In the genomic region with DNA sequence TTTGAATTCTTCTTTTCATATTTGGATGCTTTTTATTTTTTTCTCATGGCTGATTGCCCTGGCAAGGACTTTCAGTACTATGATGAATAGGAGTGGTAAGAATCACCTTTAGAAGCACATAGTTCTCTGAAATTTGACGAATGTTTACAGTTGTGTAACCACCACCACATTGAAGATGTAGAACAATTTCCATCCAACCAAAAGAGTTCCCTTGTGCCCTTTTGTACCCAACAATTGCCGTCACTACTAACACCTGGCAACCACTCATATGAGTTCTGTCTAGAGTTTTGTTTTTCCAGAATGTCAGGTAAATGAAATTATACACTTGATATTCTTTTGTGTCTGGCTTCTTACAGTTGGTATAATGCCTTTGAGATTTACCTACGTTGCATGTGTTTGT, we compare ENCODE assay signal across 24 cellular contexts. TPM values are rescaled to one million over a fixed set of nuclear protein-coding genes. Genes with fewer than 3 reads are reported as not detected.
A peak's percentile ranks its signal among the peaks of the same experiment; 100 is the strongest.
DNase-seq lines count a peak whose midpoint lies in the region; ATAC-seq and TF ChIP-seq lines count a peak whose summit lies in the region.
"Had no signal": no experiment of that assay in that cellular context is flagged by ENCODE, and none has a peak within 500 bp of the region (broad histone marks: within the 10 kb centered on the region; RNA-seq: fewer than 3 reads in every experiment).

No MANE protein-coding gene starts in this region.

- H3K27me3 ChIP-seq in IMR-90 (ENCODE audit: control insufficient read depth, insufficient read depth, low read length): no peaks in the 10 kb centered on the region
- H3K27me3 ChIP-seq: Peyer's patch had no signal

- TF ChIP-seq RAD21 in IMR-90 (IDR thresholded peaks at IDR 0.05; ENCODE audit: low read length): no peak

- in situ Hi-C loops in IMR-90 (cut with MboI; ENCODE audit: low sequenced_read_pairs): no loop called here

- no peak overlapping the region for H2BK5ac ChIP-seq in IMR-90 (ENCODE audit: low read depth, low read length, poor library complexity, severe bottlenecking)

- ATAC-seq in IMR-90 (ENCODE audit: low read depth) (no peak), sciatic nerve (peak; percentile 59)
- ATAC-seq: A549 had no signal

- no peak overlapping the region for H3K56ac ChIP-seq in IMR-90 (ENCODE audit: extremely low read depth, insufficient read depth, low read length)

- no peaks in the 10 kb centered on the region for H4K20me1 ChIP-seq in IMR-90 (ENCODE audit: insufficient read depth, low read length)

- intact Hi-C loops in IMR-90 (cut with micrococcal nuclease): no loop called here
- intact Hi-C loops in sciatic nerve (cut with DNase I): no loop called here

- peak overlapping the region; percentile 61; the same call in 1 of the 2 replicates for H2BK20ac ChIP-seq in IMR-90 (ENCODE audit: low read depth, low read length)

- H3K9me1 ChIP-seq in IMR-90 (ENCODE audit: insufficient read depth, low read length): no peaks in the 10 kb centered on the region

- H2AFZ ChIP-seq in IMR-90 (replicated peaks; ENCODE audit: low read length, poor library complexity): no peak overlapping the region

- H3K4me1 ChIP-seq in IMR-90 (ENCODE audit: control insufficient read depth, insufficient read depth, low read length): no peaks in the 10 kb centered on the region
- H3K4me1 ChIP-seq: A549, Peyer's patch had no signal

- TF ChIP-seq CTCF in C4-2B (conservative IDR thresholded peaks at IDR 0.05) (no peak), IMR-90 (conservative IDR thresholded peaks at IDR 0.05; ENCODE audit: low read depth, low read length) (no peak)

- H3K4ac ChIP-seq in IMR-90 (ENCODE audit: low read depth, low read length): no peak overlapping the region

- no peak overlapping the region for H4K5ac ChIP-seq in IMR-90 (ENCODE audit: low read depth, low read length)

- peak overlapping the region; percentile 67; the same call in 1 of the 2 replicates for H3K27ac ChIP-seq in C4-2B
- no peak overlapping the region for H3K27ac ChIP-seq in IMR-90 (ENCODE audit: insufficient read depth, low read length)
- H3K27ac ChIP-seq: A549, HL-60, Peyer's patch had no signal

- no peak overlapping the region for H3K18ac ChIP-seq in IMR-90 (ENCODE audit: low read depth, low read length)

- no peaks in the 10 kb centered on the region for H3K9me3 ChIP-seq in IMR-90 (ENCODE audit: control insufficient read depth, insufficient read depth, low read length)
- H3K9me3 ChIP-seq: A549, Peyer's patch, SK-N-SH had no signal

- no peaks in the 10 kb centered on the region for H3K79me1 ChIP-seq in IMR-90 (ENCODE audit: low read depth in 1 of 2, low read length in 2 of 2)

- POLR2A ChIA-PET in IMR-90 (lab: Charles Lee; ENCODE audit: unreplicated experiment): no interaction called here

- H2AK9ac ChIP-seq in IMR-90 (replicated peaks; ENCODE audit: low read depth, low read length, poor library complexity): no peak overlapping the region

- BruUV-seq in IMR-90 (replicated peaks; lab: Mats Ljungman, UMichigan): no TSS peak

- H3K4me2 ChIP-seq in IMR-90 (ENCODE audit: low read depth, low read length): no peak overlapping the region
- H3K4me2 ChIP-seq: A549, SK-N-SH had no signal

- H3K36me3 ChIP-seq in IMR-90 (ENCODE audit: control insufficient read depth, insufficient read depth, low read length): no peaks in the 10 kb centered on the region
- H3K36me3 ChIP-seq: Peyer's patch had no signal

- dilution Hi-C loops in IMR-90 (cut with HindIII; ENCODE audit: low sequenced_read_pairs, unreplicated experiment): no loop called here

- no peak overlapping the region; the same call in 1 of the 2 replicates for H3K23ac ChIP-seq in IMR-90 (ENCODE audit: low read depth, low read length)

- no peak for TF ChIP-seq POLR2A in IMR-90 (IDR thresholded peaks at IDR 0.05; ENCODE audit: low read depth, low read length)

- no peak for DNase-seq in IMR-90
- DNase-seq in SW480 (ENCODE audit: low spot score): peak; percentile 8
- DNase-seq in sciatic nerve (ENCODE audit: low spot score): no peak
- DNase-seq in C1 segment of cervical spinal cord (lab: John Stamatoyannopoulos, UW): no peak
- DNase-seq in ecto neural progenitor cell (ENCODE audit: low spot score): no peak
- DNase-seq in activated naive CD4-positive, alpha-beta T cell (lab: John Stamatoyannopoulos, UW): no peak
- DNase-seq: Calu3; CD8-positive, alpha-beta memory T cell; DND-41; Karpas-422; MV-4-11; NCI-H1105; NCI-H1436 treated with DMSO at 0.1 percent for 48 hours; NCI-H187 treated with DMSO at 0.1 percent for 48 hours; NCI-H446 treated with DMSO at 0.1 percent for 48 hours; NCI-H526; Peyer's patch; SHP77 treated with DMSO at 0.1 percent for 48 hours; SK-N-SH had no signal

- H2BK15ac ChIP-seq in IMR-90 (ENCODE audit: low read depth, low read length): no peak overlapping the region

- no peak overlapping the region for H3K9ac ChIP-seq in IMR-90 (ENCODE audit: low read depth, low read length)
- H3K9ac ChIP-seq: SK-N-SH had no signal

- H4K91ac ChIP-seq in IMR-90 (ENCODE audit: insufficient read depth, low read depth, low read length): peak overlapping the region; percentile 43; the same call in 1 of the 2 replicates

- no peak overlapping the region for H3K14ac ChIP-seq in IMR-90 (replicated peaks; ENCODE audit: low read depth, low read length)

- CTCF ChIA-PET in IMR-90 (lab: Yijun Ruan, JAX): no interaction called here

- WGBS in IMR-90 (ENCODE audit: extremely low coverage in 2 of 2, insufficient read length in 1 of 2), 2 experiments: no CpG with 5 or more reads among the region's 3 CpGs

- H3K4me3 ChIP-seq in IMR-90 (ENCODE audit: insufficient read depth, low read depth, low read length): no peak overlapping the region
- H3K4me3 ChIP-seq: A549, Peyer's patch had no signal

- no peak overlapping the region for H2AK5ac ChIP-seq in IMR-90 (ENCODE audit: low read depth, low read length)

- H2BK120ac ChIP-seq in IMR-90 (ENCODE audit: low read depth, low read length): no peak overlapping the region

- peak overlapping the region in 1 of 2 experiments; percentile 33; a peak in 1 of 4 replicates for H4K8ac ChIP-seq in IMR-90 (ENCODE audit: low read depth in 2 of 2, low read length in 2 of 2)

TF ChIP-seq in IMR-90, 13 proteins besides CTCF, POLR2A, EP300 and RAD21:
- TF ChIP-seq BHLHE40 (IDR thresholded peaks at IDR 0.05; ENCODE audit: low read depth, low read length) (no peak), USF2 (IDR thresholded peaks at IDR 0.05; ENCODE audit: low read depth, low read length) (no peak)

RNA-seq across cellular contexts. Expression of gene SLC16A14, which starts 28.7 kb away (rescaled TPM):
- total RNA-seq in IMR-90 (2012; rRNA removed) (0.56 and 0.90 TPM in 2 replicates), sciatic nerve (7.4 TPM)
- 0.49 and 0.79 TPM in 2 replicates for polyA plus RNA-seq in IMR-90 (2012; rRNA removed)
- polyA plus RNA-seq in IMR-90 (2012; cell fraction: cytosol; rRNA removed): 0.22 and 0.38 TPM in 2 replicates
- polyA plus RNA-seq in IMR-90 (2012; cell fraction: nucleus; rRNA removed; ENCODE audit: low replicate concordance): 0.26 and 0.33 TPM in 2 replicates
- total RNA-seq: OCI-LY7 had no signal
- polyA plus RNA-seq: CD14-positive monocyte had no signal
